Comparison of ENCODE assay signal across 8 cellular contexts in the genomic region with DNA sequence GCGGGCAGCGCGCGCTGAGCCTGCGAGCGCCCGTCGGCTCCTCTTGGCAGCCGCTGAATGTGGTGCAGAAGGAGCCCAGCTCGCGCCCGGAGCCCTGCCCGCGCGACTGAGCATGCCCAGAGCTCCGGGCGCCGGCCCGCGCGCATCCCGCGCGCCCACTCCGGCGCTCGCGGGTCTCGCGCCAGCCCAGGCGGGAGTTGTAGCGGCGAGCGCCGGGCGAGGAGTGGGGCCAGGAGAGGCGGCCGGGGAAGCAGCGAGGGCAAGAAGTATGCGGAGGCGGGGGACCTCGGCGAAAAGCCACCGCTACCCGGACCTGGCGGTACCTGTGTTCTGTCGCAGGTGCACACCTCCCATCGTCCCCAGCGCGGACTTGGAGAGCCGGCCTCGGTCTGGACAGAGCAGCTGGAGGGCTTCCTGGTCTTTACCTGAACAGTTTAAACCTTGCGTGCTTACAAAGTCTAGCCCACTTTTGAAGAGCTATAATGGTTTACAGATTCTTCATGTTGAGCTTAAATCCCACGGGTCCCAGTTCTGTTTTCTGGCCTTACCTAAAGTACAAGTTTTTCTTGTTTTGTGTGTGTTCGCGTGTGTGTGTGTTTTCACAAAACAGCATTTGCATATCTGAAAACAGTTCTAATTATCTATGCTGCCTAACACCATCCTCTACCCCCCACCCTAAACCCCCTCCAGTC. TPM values are rescaled to one million over a fixed set of nuclear protein-coding genes. Genes with fewer than 3 reads are reported as not detected.
DNase-seq lines count a peak whose midpoint lies in the region; ATAC-seq and TF ChIP-seq lines count a peak whose summit lies in the region.

Gene DDAH1, minus strand, starts transcription at position 61 of the 692 bp plus-strand sequence. CDS start 114 bp downstream, outside the sequence.

- H3K4me3 ChIP-seq in GM06990 (replicated peaks; ENCODE audit: low read depth, low read length) (peak within 1 kb of the TSS; percentile 58), adipocyte (ENCODE audit: low read length) (peak within 1 kb of the TSS; percentile 92), heart left ventricle (peak within 1 kb of the TSS; percentile 3 to 79 (median 70))

- DNase-seq in GM06990 (ENCODE audit: extremely low read depth, insufficient read length), result peak; percentile 34
- peak; percentile 13 for DNase-seq in NCI-H2227 treated with DMSO at 0.1 percent for 48 hours (lab: John Stamatoyannopoulos, UW)
- DNase-seq in adipocyte (ENCODE audit: low read depth), result peak; percentile 89
- DNase-seq in heart left ventricle, result peak in 4 of 5 donors; percentile 39 to 59 (median 56)
- DNase-seq in occipital lobe (lab: John Stamatoyannopoulos, UW), result peak; percentile 63
- no peak for DNase-seq in MV-4-11 (lab: John Stamatoyannopoulos, UW)

- no peaks in the 10 kb centered on the region; the same call in 1 of the 2 replicates for H3K27me3 ChIP-seq in GM06990 (replicated peaks; ENCODE audit: control insufficient read depth, insufficient read depth, low read length)
- no peaks in the 10 kb centered on the region for H3K27me3 ChIP-seq in adipocyte (replicated peaks; ENCODE audit: control insufficient read depth, insufficient read depth, low read length)
- H3K27me3 ChIP-seq in heart left ventricle, result peaks cover 0 to 30% (median 0%) of the 10 kb centered on the region in 9 donors

- TF ChIP-seq CTCF in 22Rv1 (IDR thresholded peaks at IDR 0.05), result no peak
- TF ChIP-seq CTCF in GM06990 (IDR thresholded peaks at IDR 0.05; ENCODE audit: insufficient read depth, low read length, poor library complexity, severe bottlenecking), result no peak
- no peak for TF ChIP-seq CTCF in heart left ventricle (IDR thresholded peaks at IDR 0.05)

- TF ChIP-seq POLR2A in heart left ventricle (IDR thresholded peaks at IDR 0.05), result peak in 1 of 2 donors; percentile 6

- H3K4me1 ChIP-seq in adipocyte (ENCODE audit: control insufficient read depth, insufficient read depth, low read length), result peaks cover 36% of the 10 kb centered on the region
- H3K4me1 ChIP-seq in heart left ventricle, result peaks cover 0 to 22% (median 11%) of the 10 kb centered on the region in 12 donors

- intact Hi-C loops in heart left ventricle (cut with DNase I), result loop anchor here in 4 of 10 donors (2.0 to 10.0 kb wide), 4 partner anchors 58 to 160 kb away; partner anchors contain the start of gene CCN1 (in 2 of the 4)

- ATAC-seq in HG02798 (IDR thresholded peaks at IDR 0.05; ENCODE audit: poor library complexity, unreplicated experiment), result peak; percentile 53
- peak; percentile 53 to 90 (median 80) for ATAC-seq in heart left ventricle

- H3K27ac ChIP-seq in 22Rv1, result peak within 1 kb of the TSS; percentile 90
- peak within 1 kb of the TSS; percentile 3 to 83 (median 72) for H3K27ac ChIP-seq in heart left ventricle

- H3K9me3 ChIP-seq in adipocyte (ENCODE audit: control insufficient read depth, low read length) (no peaks in the 10 kb centered on the region), heart left ventricle (no peaks in the 10 kb centered on the region)

- WGBS in heart left ventricle, 4 donors, result 4 to 15% (median 4%) methylated on average over 17 to 56 of the region's 56 CpGs

- H3K36me3 ChIP-seq in GM06990 (ENCODE audit: control insufficient read depth, insufficient read depth, low read length) (no peaks in the 10 kb centered on the region), adipocyte (ENCODE audit: control insufficient read depth, insufficient read depth, low read length, severe bottlenecking) (peaks cover 4% of the 10 kb centered on the region), heart left ventricle (no peaks in the 10 kb centered on the region)

- H3K9ac ChIP-seq in adipocyte (ENCODE audit: low read length), result peak within 1 kb of the TSS; percentile 93

RNA-seq across cellular contexts. Expression of gene DDAH1, which starts in this region (rescaled TPM):
- 10 to 100 TPM in 8 of 9 donors, 1 to 10 TPM in 1; 9.8 to 33.9 (median 18.0) TPM for total RNA-seq in heart left ventricle
- 10 to 100 TPM in 1 of 2 donors, 1 to 10 TPM in 1; 5.7 to 14.7 TPM for polyA plus RNA-seq in heart left ventricle
- 37.3 TPM for total RNA-seq in occipital lobe
